In genomic region chr7:10015687-10016086, GRCh38 we compare ENCODE assay signal across 26 cellular contexts.
DNase-seq lines count a peak whose midpoint lies in the region; ATAC-seq and TF ChIP-seq lines count a peak whose summit lies in the region.
"Had no signal": no experiment of that assay in that cellular context is flagged by ENCODE, and none has a peak within 500 bp of the region (broad histone marks: within the 10 kb centered on the region; RNA-seq: fewer than 3 reads in every experiment).

No MANE protein-coding gene starts in this region.

- peak; percentile 41 for TF ChIP-seq CTCF in LNCAP (IDR thresholded peaks at IDR 0.05)
- TF ChIP-seq CTCF in mesothelial cell of epicardium (IDR thresholded peaks at IDR 0.05; ENCODE audit: unreplicated experiment), result no peak

- no peaks in the 10 kb centered on the region for H3K36me3 Mint-ChIP-seq in mesothelial cell of epicardium
- H3K36me3 Mint-ChIP-seq: CD4-positive, CD25-positive, alpha-beta regulatory T cell had no signal

- H3K4me3 Mint-ChIP-seq in mesothelial cell of epicardium, result no peak overlapping the region
- H3K4me3 Mint-ChIP-seq: CD4-positive, CD25-positive, alpha-beta regulatory T cell; GM23338; HFFc6 had no signal

- peaks cover 18% of the 10 kb centered on the region for H3K9me3 Mint-ChIP-seq in mesothelial cell of epicardium

- no peaks in the 10 kb centered on the region for H3K27me3 Mint-ChIP-seq in mesothelial cell of epicardium (ENCODE audit: low read depth)
- H3K27me3 Mint-ChIP-seq: CD4-positive, CD25-positive, alpha-beta regulatory T cell had no signal

- in situ Hi-C loops in SK-MEL-5 (cut with HindIII; ENCODE audit: low pct_unique_long_range_greater_than_20kb, low sequenced_read_pairs), result no loop called here

- DNase-seq in DMS 273 (lab: John Stamatoyannopoulos, UW; ENCODE audit: unreplicated experiment), result peak; percentile 5
- no peak for DNase-seq in DMS 273 treated with DMSO at 0.1 percent for 48 hours (lab: John Stamatoyannopoulos, UW)
- peak; percentile 21 for DNase-seq in SK-MEL-5 (ENCODE audit: low read depth, low spot score)
- DNase-seq in medulla oblongata (ENCODE audit: extremely low spot score), result peak; percentile 5
- DNase-seq in activated naive CD4-positive, alpha-beta T cell treated with Interleukin-2 at 50 U/mL for 16 hours, result no peak
- no peak for DNase-seq in mesothelial cell of epicardium (ENCODE audit: low spot score in 2 of 2, unreplicated experiment in 2 of 2)
- DNase-seq: 8988T; ACHN; CD4-positive, CD25-positive, alpha-beta regulatory T cell; HFFc6; Kasumi-1; MM.1S; NCI-H1048; NCI-H1694; NCI-H2081; NCI-H524 treated with DMSO at 0.1 percent for 48 hours; NCI-H82; NK-92 treated with Interleukin-12 subunit alpha and Interleukin-12 subunit beta, amount 100 ng/mL, for 24 hours; PC-9; SJCRH30 had no signal

- no peaks in the 10 kb centered on the region for H3K4me1 Mint-ChIP-seq in mesothelial cell of epicardium
- H3K4me1 Mint-ChIP-seq: CD4-positive, CD25-positive, alpha-beta regulatory T cell; GM23338 had no signal

- ATAC-seq in GM21447 (IDR thresholded peaks at IDR 0.05; ENCODE audit: unreplicated experiment), result no peak
- ATAC-seq: GM23338, HepG2, K562, Right ventricle myocardium inferior had no signal

- H3K27ac Mint-ChIP-seq in mesothelial cell of epicardium, result no peak overlapping the region
- H3K27ac Mint-ChIP-seq: CD4-positive, CD25-positive, alpha-beta regulatory T cell; GM23338; HFFc6 had no signal

Comparison
In these comparisons a context has a peak if more than half of its experiments do, and no peak if none do; other contexts are left out.
1. DNase-seq: peak in DMS 273 (single experiment), SK-MEL-5 (single experiment) and medulla oblongata (single experiment); none in DMS 273 treated with DMSO at 0.1 percent for 48 hours (single experiment), activated naive CD4-positive, alpha-beta T cell treated with Interleukin-2 at 50 U/mL for 16 hours (single experiment) and mesothelial cell of epicardium (0 of 2).